Comparison of ENCODE assay signal across 25 cellular contexts in genomic region chr6:78505178-78505577, GRCh38.
DNase-seq lines count a peak whose midpoint lies in the region; ATAC-seq and TF ChIP-seq lines count a peak whose summit lies in the region.
"Had no signal": no experiment of that assay in that cellular context is flagged by ENCODE, and none has a peak within 500 bp of the region (broad histone marks: within the 10 kb centered on the region; RNA-seq: fewer than 3 reads in every experiment).

No MANE protein-coding gene starts in this region.

- no peak overlapping the region for H3K4me3 ChIP-seq in PC-9
- H3K4me3 ChIP-seq: body of pancreas, lung, sigmoid colon, SJSA1, stomach, transverse colon had no signal

- no peaks in the 10 kb centered on the region for H3K79me2 ChIP-seq in PC-9 (ENCODE audit: low read depth)

- BruUV-seq in PC-9 (replicated peaks; lab: Mats Ljungman, UMichigan) = no TSS peak

- intact Hi-C loops in PC-9 (cut with micrococcal nuclease; ENCODE audit: unreplicated experiment) = no loop called here
- intact Hi-C loops in CD14-positive monocyte (cut with micrococcal nuclease) = no loop called here

- TF ChIP-seq CTCF in PC-9 (conservative IDR thresholded peaks at IDR 0.05) (no peak), CD14-positive monocyte (IDR thresholded peaks at IDR 0.05) (no peak)

- no peaks in the 10 kb centered on the region for H3K36me3 Mint-ChIP-seq in CD14-positive monocyte
- H3K36me3 Mint-ChIP-seq: CD4-positive, alpha-beta memory T cell had no signal

- H3K9me3 ChIP-seq in PC-9 (ENCODE audit: insufficient read depth, low read depth) = no peaks in the 10 kb centered on the region
- H3K9me3 ChIP-seq: body of pancreas, SJSA1, transverse colon had no signal

- POLR2A ChIA-PET in PC-9 (lab: Charles Lee; ENCODE audit: unreplicated experiment) = no interaction called here

- DNase-seq in PC-9 (no peak), myocyte (ENCODE audit: low read depth) (peak; percentile 18), Ammon's horn (ENCODE audit: low spot score) (no peak), superior temporal gyrus (ENCODE audit: extremely low spot score) (no peak), CD14-positive monocyte (ENCODE audit: low spot score) (no peak)
- no peak for DNase-seq in activated CD8-positive, alpha-beta memory T cell treated with anti-CD3 and anti-CD28 coated beads for 24 hours
- DNase-seq: activated CD4-positive, alpha-beta T cell treated with anti-CD3 and anti-CD28 coated beads for 36 hours; activated T-cell treated with anti-CD3 and anti-CD28 coated beads, Interleukin-2, amount 50 U/mL, for 4 hours; body of pancreas; CD4-positive, alpha-beta memory T cell; cerebellar nuclear complex; head of caudate nucleus; NCI-H1048; NCI-H187; NCI-H2171 treated with DMSO at 0.1 percent for 48 hours; NCI-H69; sigmoid colon; stomach; transverse colon had no signal

- peak; percentile 66 for ATAC-seq in GM18511 (IDR thresholded peaks at IDR 0.05; ENCODE audit: unreplicated experiment)
- ATAC-seq in HG03432 (IDR thresholded peaks at IDR 0.05; ENCODE audit: unreplicated experiment) = peak; percentile 79
- ATAC-seq: activated CD4-positive, alpha-beta T cell treated with anti-CD3 and anti-CD28 coated beads for 36 hours; activated T-cell treated with anti-CD3 and anti-CD28 coated beads, Interleukin-2, amount 50 U/mL, for 4 hours; body of pancreas had no signal

- H3K9me2 ChIP-seq in PC-9 (ENCODE audit: insufficient read depth) = no peaks in the 10 kb centered on the region

- peak overlapping the region; percentile 23; the same call in 1 of the 2 replicates for H3K4me2 ChIP-seq in PC-9

- no peaks in the 10 kb centered on the region for H3K27me3 ChIP-seq in PC-9 (ENCODE audit: insufficient read depth, low read depth)
- H3K27me3 ChIP-seq: body of pancreas, sigmoid colon, SJSA1, stomach, transverse colon had no signal

- no peaks in the 10 kb centered on the region for H4K20me1 ChIP-seq in PC-9 (ENCODE audit: insufficient read depth)

- H3K27ac ChIP-seq in PC-9 = no peak overlapping the region
- H3K27ac ChIP-seq: body of pancreas, sigmoid colon, SJSA1, stomach, transverse colon had no signal

- H3K4me3 Mint-ChIP-seq in CD14-positive monocyte = no peak overlapping the region
- H3K4me3 Mint-ChIP-seq: activated CD4-positive, alpha-beta T cell treated with anti-CD3 and anti-CD28 coated beads for 36 hours; activated T-cell treated with anti-CD3 and anti-CD28 coated beads, Interleukin-2, amount 50 U/mL, for 4 hours; CD4-positive, alpha-beta memory T cell; T-helper 1 cell treated with Interleukin-12 subunit alpha and Interleukin-12 subunit beta and Interleukin-4 antibody, amounts not matched to agents 30 μg/mL and 1 μg/mL, for 36 hours had no signal

- no peaks in the 10 kb centered on the region for H3K4me1 Mint-ChIP-seq in CD14-positive monocyte
- H3K4me1 Mint-ChIP-seq: activated CD4-positive, alpha-beta T cell treated with anti-CD3 and anti-CD28 coated beads for 36 hours; CD4-positive, alpha-beta memory T cell had no signal

- CTCF ChIA-PET in PC-9 (lab: Charles Lee) = no interaction called here

- no peaks in the 10 kb centered on the region for H3K36me3 ChIP-seq in PC-9 (ENCODE audit: low read depth)
- H3K36me3 ChIP-seq: sigmoid colon, stomach, transverse colon had no signal

- no peak overlapping the region for H2AFZ ChIP-seq in PC-9

- no peaks in the 10 kb centered on the region for H3F3A ChIP-seq in PC-9 (ENCODE audit: insufficient read depth, low read depth)

- H3K27ac Mint-ChIP-seq in CD14-positive monocyte = no peak overlapping the region
- H3K27ac Mint-ChIP-seq: activated CD4-positive, alpha-beta T cell treated with anti-CD3 and anti-CD28 coated beads for 36 hours; CD4-positive, alpha-beta memory T cell; progenitor cell of endocrine pancreas; T-helper 1 cell treated with Interleukin-12 subunit alpha and Interleukin-12 subunit beta and Interleukin-4 antibody, amounts not matched to agents 30 μg/mL and 1 μg/mL, for 36 hours had no signal

- H3K27me3 Mint-ChIP-seq in CD14-positive monocyte (ENCODE audit: low read depth in 3 of 3) = no peaks in the 10 kb centered on the region
- H3K27me3 Mint-ChIP-seq: CD4-positive, alpha-beta memory T cell; progenitor cell of endocrine pancreas had no signal

- no peaks in the 10 kb centered on the region for H3K4me1 ChIP-seq in PC-9 (replicated peaks; ENCODE audit: insufficient read depth)
- H3K4me1 ChIP-seq: body of pancreas, sigmoid colon, stomach, transverse colon had no signal

- H3K9me3 Mint-ChIP-seq in CD14-positive monocyte = peaks cover 8 to 27% (median 12%) of the 10 kb centered on the region in 7 donors
